Comparison of ENCODE assay signal across 1 cellular context in genomic region chr17:31509805-31510177, GRCh38.
TF ChIP-seq lines count a peak whose summit lies in the region.

No MANE protein-coding gene starts in this region.

TF ChIP-seq in SK-N-SH treated with all-trans-retinoic acid at 6 μM for 48 hours, 23 proteins besides CTCF, POLR2A, EP300 and RAD21 (continued from another document):
- no peak for TF ChIP-seq POU6F1 (CRISPR knock-in tag; IDR thresholded peaks at IDR 0.05; ENCODE audit: borderline replicate concordance, low read depth)
- no peak for TF ChIP-seq TSHZ2 (CRISPR knock-in tag; IDR thresholded peaks at IDR 0.05)
- TF ChIP-seq OSR1 (CRISPR knock-in tag; IDR thresholded peaks at IDR 0.05), result no peak
- TF ChIP-seq PPARA (CRISPR knock-in tag; IDR thresholded peaks at IDR 0.05; ENCODE audit: borderline replicate concordance), result no peak
- no peak for TF ChIP-seq CREB5 (CRISPR knock-in tag; IDR thresholded peaks at IDR 0.05; ENCODE audit: low read depth)
- TF ChIP-seq ZNF8 (CRISPR knock-in tag; IDR thresholded peaks at IDR 0.05), result no peak
- TF ChIP-seq CSDC2 (CRISPR knock-in tag; IDR thresholded peaks at IDR 0.05), result no peak
